1 cellular context compared by ENCODE assay signal in genomic region chr1:19229828-19230325, GRCh38.
A peak's percentile ranks its signal among the peaks of the same experiment; 100 is the strongest.
TF ChIP-seq lines count a peak whose summit lies in the region.

No MANE protein-coding gene starts in this region.

TF ChIP-seq in HepG2, 621 proteins besides CTCF, POLR2A, EP300 and RAD21:
- TF ChIP-seq HIC2 (CRISPR knock-in tag; IDR thresholded peaks at IDR 0.05; ENCODE audit: low read depth): no peak
- no peak for TF ChIP-seq CREM (IDR thresholded peaks at IDR 0.05)
- no peak for TF ChIP-seq CREM (CRISPR knock-in tag; IDR thresholded peaks at IDR 0.05)
- TF ChIP-seq KLF11 (CRISPR knock-in tag; IDR thresholded peaks at IDR 0.05): no peak
- no peak for TF ChIP-seq KDM2A (CRISPR knock-in tag; IDR thresholded peaks at IDR 0.05; ENCODE audit: borderline replicate concordance, low read depth)
- peak; percentile 40; the same call in 1 of the 2 replicates for TF ChIP-seq TCF7 (IDR thresholded peaks at IDR 0.05; ENCODE audit: low read depth)
- TF ChIP-seq BCL6 (CRISPR knock-in tag; IDR thresholded peaks at IDR 0.05): peak; percentile 40; the same call in 1 of the 2 replicates
- no peak for TF ChIP-seq GMEB1 (CRISPR knock-in tag; IDR thresholded peaks at IDR 0.05; ENCODE audit: borderline replicate concordance)
- TF ChIP-seq MXD3 (CRISPR knock-in tag; IDR thresholded peaks at IDR 0.05): no peak
- TF ChIP-seq KDM5B (CRISPR knock-in tag; IDR thresholded peaks at IDR 0.05; ENCODE audit: borderline replicate concordance): no peak
- TF ChIP-seq NFRKB (IDR thresholded peaks at IDR 0.05): no peak
- TF ChIP-seq PHB2 (IDR thresholded peaks at IDR 0.05; ENCODE audit: partially characterized antibody): no peak
- TF ChIP-seq GZF1 (CRISPR knock-in tag; IDR thresholded peaks at IDR 0.05): no peak
- TF ChIP-seq KAT2B (IDR thresholded peaks at IDR 0.05; ENCODE audit: borderline replicate concordance, low read depth, low read length): no peak
